9 cellular contexts compared by ENCODE assay signal in genomic region chr7:141841385-141841784, GRCh38. TPM values are rescaled to one million over a fixed set of nuclear protein-coding genes. Genes with fewer than 3 reads are reported as not detected.
"Had no signal": no experiment of that assay in that cellular context is flagged by ENCODE, and none has a peak within 500 bp of the region (broad histone marks: within the 10 kb centered on the region; RNA-seq: fewer than 3 reads in every experiment).

Gene PRSS37 (minus strand): TSS chr7:141841485. CDS start chr7:141841049, 436 bp downstream.

- H3K4me3 Mint-ChIP-seq: GM23338, H9, IgD-negative memory B cell had no signal

- H3K27ac ChIP-seq: HL-60 had no signal

- H2AFZ ChIP-seq: GM23338 had no signal

- H3K4me1 Mint-ChIP-seq: GM23338, IgD-negative memory B cell had no signal

- ATAC-seq: GM23338, HepG2 had no signal

- H3K9me3 Mint-ChIP-seq: GM23338, H9, IgD-negative memory B cell had no signal

- H3K4me2 ChIP-seq: GM23338 had no signal

- H3K4me3 ChIP-seq: GM23338 had no signal

- H3K27me3 Mint-ChIP-seq: IgD-negative memory B cell had no signal

- H3K27ac Mint-ChIP-seq: GM23338, IgD-negative memory B cell had no signal

- H3K36me3 Mint-ChIP-seq: IgD-negative memory B cell had no signal

- DNase-seq: H9, HCEC 1CT, KBM-7 had no signal

RNA-seq across cellular contexts. Expression of gene PRSS37, which starts in this region (rescaled TPM):
- total RNA-seq: GM23338, H1, H9, HepG2, HT1080 had no signal
- polyA plus RNA-seq: H1, HepG2, IgD-negative memory B cell had no signal
